Comparison of ENCODE assay signal across 11 cellular contexts in genomic region chr15:94526071-94526689, GRCh38.
DNase-seq lines count a peak whose midpoint lies in the region; ATAC-seq, FAIRE-seq and TF ChIP-seq lines count a peak whose summit lies in the region.
"Had no signal": no experiment of that assay in that cellular context is flagged by ENCODE, and none has a peak within 500 bp of the region (broad histone marks: within the 10 kb centered on the region; RNA-seq: fewer than 3 reads in every experiment).

No MANE protein-coding gene starts in this region.

- H3K27ac ChIP-seq in liver (ENCODE audit: low read depth in 1 of 2, low read length in 2 of 2) (no peak overlapping the region), HepG2 (ENCODE audit: extremely low read length, insufficient read depth, low read length) (no peak overlapping the region), H1 (ENCODE audit: low read depth, low read length) (no peak overlapping the region), vagina (no peak overlapping the region)
- H3K27ac ChIP-seq: suprapubic skin had no signal

- no peaks in the 10 kb centered on the region for H3K79me1 ChIP-seq in H1 (ENCODE audit: low read depth, low read length)

- no peaks in the 10 kb centered on the region for H3K27me3 ChIP-seq in liver (ENCODE audit: control insufficient read depth in 4 of 4, insufficient read depth in 4 of 4, low read length in 3 of 4)
- H3K27me3 ChIP-seq in HepG2 (ENCODE audit: control insufficient read depth in 1 of 2, insufficient read depth in 2 of 2, low read length in 2 of 2) = no peaks in the 10 kb centered on the region
- H3K27me3 ChIP-seq in H1 (replicated peaks in 1 of 4; ENCODE audit: control insufficient read depth in 3 of 4, extremely low read depth in 1 of 4, insufficient read depth in 3 of 4, low read length in 3 of 4) = no peaks in the 10 kb centered on the region
- H3K27me3 ChIP-seq in vagina = no peaks in the 10 kb centered on the region
- H3K27me3 ChIP-seq: suprapubic skin had no signal

- H4K5ac ChIP-seq in H1 (ENCODE audit: insufficient read length, low read depth, low read length) = no peak overlapping the region

- H3K23ac ChIP-seq in H1 (ENCODE audit: insufficient read length) = no peak overlapping the region

- H4K8ac ChIP-seq in H1 (ENCODE audit: extremely low read depth, insufficient read depth, low read length) = no peak overlapping the region

- no peak overlapping the region for H2BK5ac ChIP-seq in H1 (ENCODE audit: low read depth, low read length)

- no peaks in the 10 kb centered on the region for H3K4me1 ChIP-seq in liver (ENCODE audit: control insufficient read depth in 4 of 4, insufficient read depth in 4 of 4, low read length in 3 of 4)
- H3K4me1 ChIP-seq in HepG2 (ENCODE audit: insufficient read depth, low read length) = no peaks in the 10 kb centered on the region
- H3K4me1 ChIP-seq in H1 (replicated peaks in 1 of 4; ENCODE audit: control insufficient read depth in 3 of 4, insufficient read depth in 4 of 4, low read length in 3 of 4) = peaks cover 0 to 4% (median 0%) of the 10 kb centered on the region in 4 experiments; a peak in 1 of 7 replicates
- no peaks in the 10 kb centered on the region for H3K4me1 ChIP-seq in vagina
- H3K4me1 ChIP-seq: suprapubic skin had no signal

- intact Hi-C loops in HepG2 (cut with micrococcal nuclease; ENCODE audit: unreplicated experiment) (no loop called here), vagina (cut with DNase I) (no loop called here)

- no TSS peak for BruUV-seq in HepG2 (replicated peaks; lab: Mats Ljungman, UMichigan)

- no peaks in the 10 kb centered on the region for H4K20me1 ChIP-seq in HepG2 (ENCODE audit: insufficient read depth, low read length)
- no peaks in the 10 kb centered on the region for H4K20me1 ChIP-seq in H1 (replicated peaks in 1 of 2; ENCODE audit: control insufficient read depth in 1 of 2, insufficient read depth in 2 of 2, low read length in 2 of 2)

- no peak overlapping the region for H3K56ac ChIP-seq in H1 (replicated peaks; ENCODE audit: insufficient read length, low read depth, low read length)

- TF ChIP-seq POLR2A in HepG2 (IDR thresholded peaks at IDR 0.05; ENCODE audit: insufficient read depth in 1 of 2, low read depth in 2 of 2, low read length in 2 of 2) = no peak
- no peak for TF ChIP-seq POLR2A in H1 (IDR thresholded peaks at IDR 0.05; ENCODE audit: control extremely low read depth in 1 of 2, low read depth in 2 of 2, low read length in 2 of 2)
- TF ChIP-seq POLR2A in vagina (IDR thresholded peaks at IDR 0.05) = no peak

- H2BK120ac ChIP-seq in H1 (replicated peaks; ENCODE audit: low read depth, low read length) = no peak overlapping the region

- no peak for TF ChIP-seq EP300 in HepG2 (IDR thresholded peaks at IDR 0.05; ENCODE audit: low read depth in 2 of 2, low read length in 2 of 2)
- TF ChIP-seq EP300 in HepG2 (CRISPR knock-in tag; IDR thresholded peaks at IDR 0.05; ENCODE audit: borderline replicate concordance) = no peak
- no peak for TF ChIP-seq EP300 in H1 (IDR thresholded peaks at IDR 0.05; ENCODE audit: borderline replicate concordance in 1 of 2, low read depth in 2 of 2, low read length in 2 of 2)

- H2AFZ ChIP-seq in HepG2 (ENCODE audit: low read length) (no peak overlapping the region), H1 (ENCODE audit: low read length) (peak overlapping the region; percentile 94)

- DNase-seq in HepG2 (ENCODE audit: low spot score) (no peak), HuH-7 (ENCODE audit: low spot score) (peak; percentile 3), H1 (ENCODE audit: low read depth in 1 of 2, low spot score in 2 of 2) (no peak), inferior parietal cortex (ENCODE audit: extremely low spot score) (no peak), vagina (ENCODE audit: extremely low spot score in 2 of 2) (no peak), NCI-H1417 treated with DMSO at 0.1 percent for 48 hours (lab: John Stamatoyannopoulos, UW) (no peak)
- DNase-seq: CD8-positive, alpha-beta memory T cell had no signal

- H3K9ac ChIP-seq in liver (ENCODE audit: low read depth in 1 of 2, low read length in 2 of 2) = no peak overlapping the region
- H3K9ac ChIP-seq in HepG2 (ENCODE audit: insufficient read depth, low read depth, low read length) = no peak overlapping the region
- no peak overlapping the region for H3K9ac ChIP-seq in H1 (replicated peaks in 1 of 4; ENCODE audit: extremely low read depth in 1 of 4, low read depth in 3 of 4, low read length in 3 of 4)

- H3K9me3 ChIP-seq in liver (ENCODE audit: control insufficient read depth in 4 of 4, low read length in 3 of 4) = no peaks in the 10 kb centered on the region
- peaks cover 28% of the 10 kb centered on the region for H3K9me3 ChIP-seq in HepG2 (ENCODE audit: low read length)
- H3K9me3 ChIP-seq in H1 (ENCODE audit: insufficient read depth in 2 of 2, low read depth in 1 of 2, low read length in 1 of 2) = no peaks in the 10 kb centered on the region
- no peaks in the 10 kb centered on the region for H3K9me3 ChIP-seq in vagina
- H3K9me3 ChIP-seq: suprapubic skin had no signal

- ATAC-seq in HepG2 (no peak), HG03139 (IDR thresholded peaks at IDR 0.05; ENCODE audit: unreplicated experiment) (no peak)
- ATAC-seq: K562 had no signal

- in situ Hi-C loops in HepG2 (cut with HindIII; ENCODE audit: extremely low pct_ligation_motif_present, low pct_unique_long_range_greater_than_20kb) = no loop called here

- H3K18ac ChIP-seq in H1 (ENCODE audit: extremely low read depth, low read length) = no peak overlapping the region

- no peak for TF ChIP-seq RAD21 in liver (IDR thresholded peaks at IDR 0.05)
- TF ChIP-seq RAD21 in HepG2 (CRISPR knock-in tag; IDR thresholded peaks at IDR 0.05) = no peak
- peak in 1 of 2 experiments; percentile 24; a peak in 2 of 4 replicates for TF ChIP-seq RAD21 in H1 (IDR thresholded peaks at IDR 0.05 in 1 of 2, conservative IDR thresholded peaks at IDR 0.05 in 1 of 2; ENCODE audit: low read depth in 2 of 2, low read length in 2 of 2)

- H2AK5ac ChIP-seq in H1 (ENCODE audit: low read depth, low read length) = no peak overlapping the region

- no peak overlapping the region for H4K91ac ChIP-seq in H1 (replicated peaks; ENCODE audit: insufficient read length, low read length)

- CTCF ChIA-PET in HepG2 (lab: Yijun Ruan, JAX; ENCODE audit: low intra/inter-chr PET ratio, low total read pairs) (no interaction called here), H1 (lab: Charles Lee; ENCODE audit: partially characterized antibody) (interaction anchor here (0.6 to 2.7 kb wide), 33 partner anchors 9 to 1410 kb away, joined by 3 to 46 read pairs (median 3); no protein-coding TSS in a partner anchor)

- H3K4me3 ChIP-seq in liver (ENCODE audit: low read depth in 1 of 3, low read length in 3 of 3) (no peak overlapping the region), HepG2 (replicated peaks in 1 of 3; ENCODE audit: insufficient read depth in 1 of 3, low read depth in 2 of 3, low read length in 3 of 3) (no peak overlapping the region), H1 (ENCODE audit: extremely low read depth in 1 of 4, insufficient read depth in 2 of 4, low read depth in 3 of 4, low read length in 4 of 4) (no peak overlapping the region), vagina (no peak overlapping the region)
- H3K4me3 ChIP-seq: K562, suprapubic skin had no signal

- H3K14ac ChIP-seq in H1 (ENCODE audit: insufficient read length) = no peak overlapping the region

- H3K79me2 ChIP-seq in HepG2 (ENCODE audit: insufficient read depth, low read length) (no peaks in the 10 kb centered on the region), H1 (ENCODE audit: control insufficient read depth in 1 of 2, insufficient read depth in 2 of 2, low read length in 2 of 2) (no peaks in the 10 kb centered on the region)

- H2BK15ac ChIP-seq in H1 (ENCODE audit: low read length) = no peak overlapping the region

- POLR2A ChIA-PET in HepG2 (lab: Yijun Ruan, JAX) = no interaction called here
- POLR2A ChIA-PET in H1 (lab: Charles Lee; ENCODE audit: partially characterized antibody) = no interaction called here

- H2BK12ac ChIP-seq in H1 (ENCODE audit: low read depth, low read length) = no peak overlapping the region

- FAIRE-seq in HepG2 (lab: Jason Lieb, UNC) (no peak), H1 (lab: Jason Lieb, UNC) (peak; percentile 74)
- FAIRE-seq: K562 had no signal

- no peaks in the 10 kb centered on the region for H3K23me2 ChIP-seq in H1 (ENCODE audit: low read depth, low read length)

- WGBS in liver = 62% methylated on average over 5 of the region's 5 CpGs
- 13% methylated on average over 5 of the region's 5 CpGs for WGBS in HepG2 (ENCODE audit: low lambda C conversion rate)
- 56% methylated on average over 5 of the region's 5 CpGs; no CpG with 5 or more reads in 1 of the 2 experiments for WGBS in H1 (ENCODE audit: extremely low coverage in 1 of 2, insufficient coverage in 1 of 2, insufficient read length in 1 of 2, insufficient replicate concordance in 2 of 2, low coverage in 1 of 2, low lambda C conversion rate in 2 of 2, missing lambda C conversion rate in 1 of 2), 2 experiments

- TF ChIP-seq CTCF in liver (IDR thresholded peaks at IDR 0.05; ENCODE audit: low read depth, low read length, missing input control) (peak; percentile 22), HepG2 (CRISPR knock-in tag; IDR thresholded peaks at IDR 0.05) (no peak), H1 (IDR thresholded peaks at IDR 0.05; ENCODE audit: control extremely low read depth in 1 of 3, insufficient read depth in 1 of 3, low read depth in 1 of 3, low read length in 3 of 3) (peak; percentile 15 to 49 (median 35); a peak in 3 of 4 replicates), vagina (IDR thresholded peaks at IDR 0.05) (no peak)

- H3K4me2 ChIP-seq in HepG2 (ENCODE audit: low read depth, low read length) = no peak overlapping the region
- H3K4me2 ChIP-seq in H1 (ENCODE audit: insufficient read depth in 1 of 2, low read depth in 2 of 2, low read length in 2 of 2) = no peak overlapping the region

- H3K36me3 ChIP-seq in liver (ENCODE audit: control insufficient read depth in 4 of 4, insufficient read depth in 3 of 4, low read depth in 1 of 4, low read length in 3 of 4) = no peaks in the 10 kb centered on the region
- H3K36me3 ChIP-seq in HepG2 (replicated peaks in 1 of 2; ENCODE audit: control insufficient read depth in 1 of 2, insufficient read depth in 2 of 2, low read length in 2 of 2) = no peaks in the 10 kb centered on the region
- no peaks in the 10 kb centered on the region for H3K36me3 ChIP-seq in H1 (ENCODE audit: control insufficient read depth in 2 of 4, insufficient read depth in 4 of 4, low read length in 3 of 4)
- no peaks in the 10 kb centered on the region for H3K36me3 ChIP-seq in vagina
- H3K36me3 ChIP-seq: suprapubic skin had no signal

- H2BK20ac ChIP-seq in H1 (ENCODE audit: low read length) = no peak overlapping the region; the same call in 1 of the 2 replicates

- H3K4ac ChIP-seq in H1 (replicated peaks; ENCODE audit: insufficient read length, low read depth, low read length) = no peak overlapping the region

TF ChIP-seq in HepG2, 621 proteins besides CTCF, POLR2A, EP300 and RAD21 (continues in another document):
- TF ChIP-seq TBL1XR1 (IDR thresholded peaks at IDR 0.05; ENCODE audit: borderline replicate concordance, low read length, partially characterized antibody) = no peak
- no peak for TF ChIP-seq ZNF234 (CRISPR knock-in tag; conservative IDR thresholded peaks at IDR 0.05)

TF ChIP-seq in H1, 55 proteins besides CTCF, POLR2A, EP300 and RAD21 (continues in another document):
- TF ChIP-seq KDM4A (IDR thresholded peaks at IDR 0.05; ENCODE audit: low read depth, low read length, severe bottlenecking) (no peak), CBX5 (IDR thresholded peaks at IDR 0.05; ENCODE audit: low read depth, low read length) (no peak), JUND (IDR thresholded peaks at IDR 0.05; ENCODE audit: low read length) (no peak), CREB1 (IDR thresholded peaks at IDR 0.05) (no peak)

Comparison
In these comparisons a context has a peak if more than half of its experiments do, and no peak if none do; other contexts are left out.
1. CTCF ChIP-seq: peak in liver (single experiment) and H1 (3 of 3); none in HepG2 (single experiment) and vagina (0 of 3).